ENCODE assay signal across 12 cellular contexts in genomic region chr15:99630607-99631131, GRCh38.
DNase-seq lines count a peak whose midpoint lies in the region; ATAC-seq and TF ChIP-seq lines count a peak whose summit lies in the region.
"Had no signal": no experiment of that assay in that cellular context is flagged by ENCODE, and none has a peak within 500 bp of the region (broad histone marks: within the 10 kb centered on the region; RNA-seq: fewer than 3 reads in every experiment).

No MANE protein-coding gene starts in this region.

- no peak overlapping the region for H2BK5ac ChIP-seq in mesenchymal stem cell (ENCODE audit: low read depth, low read length, poor library complexity, severe bottlenecking)

- H4K91ac ChIP-seq in mesenchymal stem cell (ENCODE audit: low read length), result no peak overlapping the region

- no peak overlapping the region for H3K23ac ChIP-seq in mesenchymal stem cell (ENCODE audit: low read length in 2 of 2)

- H3K4me1 Mint-ChIP-seq in IgD-negative memory B cell, result peaks cover 37 to 56% (median 48%) of the 10 kb centered on the region in 3 donors

- H3K79me1 ChIP-seq in mesenchymal stem cell (replicated peaks; ENCODE audit: low read length, poor library complexity, severe bottlenecking), result peaks cover 8% of the 10 kb centered on the region

- peak overlapping the region in 1 of 2 experiments; percentile 34 for H3K18ac ChIP-seq in mesenchymal stem cell (ENCODE audit: low read depth in 1 of 2, low read length in 2 of 2)

- peak overlapping the region; percentile 7 to 83 (median 75); a peak in 20 of 22 replicates for H3K27ac ChIP-seq in BLaER1 treated with 17β-estradiol and CSF1 and Interleukin-3, amounts not matched to agents 10 nM and 100 nM
- H3K27ac ChIP-seq in lower lobe of right lung, result peak overlapping the region; percentile 38
- H3K27ac ChIP-seq in mesenchymal stem cell (ENCODE audit: low read length, poor library complexity, severe bottlenecking), result no peak overlapping the region
- H3K27ac ChIP-seq: KMS-11 had no signal

- H3K9me3 Mint-ChIP-seq in IgD-negative memory B cell, result peaks cover 0 to 4% (median under 1%) of the 10 kb centered on the region in 3 donors
- H3K9me3 Mint-ChIP-seq: central memory CD8-positive, alpha-beta T cell had no signal

- WGBS in mesenchymal stem cell, result 98% methylated on average over 6 of the region's 7 CpGs

- peak overlapping the region; percentile 54 to 79 (median 70) for H3K4me3 Mint-ChIP-seq in IgD-negative memory B cell
- H3K4me3 Mint-ChIP-seq: central memory CD8-positive, alpha-beta T cell had no signal

- peaks cover 19 to 76% (median 36%) of the 10 kb centered on the region in 10 experiments for H3K4me1 ChIP-seq in BLaER1 treated with 17β-estradiol and CSF1 and Interleukin-3, amounts not matched to agents 10 nM and 100 nM
- H3K4me1 ChIP-seq in lower lobe of right lung (peaks cover 39% of the 10 kb centered on the region), mesenchymal stem cell (ENCODE audit: control insufficient read depth, insufficient read depth, low read depth, low read length) (no peaks in the 10 kb centered on the region)

- ATAC-seq in GM19328 (IDR thresholded peaks at IDR 0.05; ENCODE audit: unreplicated experiment) (peak; percentile 27), lower lobe of right lung (no peak), HG03139 (IDR thresholded peaks at IDR 0.05; ENCODE audit: unreplicated experiment) (no peak)

- peak overlapping the region in 9 of 11 experiments; percentile 16 to 70 (median 55); a peak in 16 of 22 replicates for H3K9ac ChIP-seq in BLaER1 treated with 17β-estradiol and CSF1 and Interleukin-3, amounts not matched to agents 10 nM and 100 nM
- no peak overlapping the region for H3K9ac ChIP-seq in mesenchymal stem cell (ENCODE audit: low read length)
- H3K9ac ChIP-seq: KMS-11 had no signal

- intact Hi-C loops in lower lobe of right lung (cut with DNase I), result no loop called here

- H3K36me3 Mint-ChIP-seq in IgD-negative memory B cell, result peaks cover 9% of the 10 kb centered on the region

- H3K14ac ChIP-seq in mesenchymal stem cell (ENCODE audit: low read length in 2 of 2), result peak overlapping the region in 1 of 2 experiments; percentile 41

- no peak overlapping the region for H2AK5ac ChIP-seq in mesenchymal stem cell (ENCODE audit: low read length, severe bottlenecking)

- H2BK120ac ChIP-seq in mesenchymal stem cell (ENCODE audit: low read depth, low read length), result no peak overlapping the region

- H2BK15ac ChIP-seq in mesenchymal stem cell (ENCODE audit: low read depth, poor library complexity, severe bottlenecking), result no peak overlapping the region

- H4K20me1 ChIP-seq in BLaER1 treated with 17β-estradiol and CSF1 and Interleukin-3, amounts not matched to agents 10 nM and 100 nM, result peaks cover 0 to 55% (median 26%) of the 10 kb centered on the region in 11 experiments; a peak in 15 of 22 replicates

- H2AFZ ChIP-seq in mesenchymal stem cell (ENCODE audit: low read depth, low read length), result no peak overlapping the region

- peak overlapping the region; percentile 53 to 93 (median 72) for H3K4me2 ChIP-seq in BLaER1 treated with 17β-estradiol and CSF1 and Interleukin-3, amounts not matched to agents 10 nM and 100 nM
- no peak overlapping the region for H3K4me2 ChIP-seq in mesenchymal stem cell (ENCODE audit: low read length, poor library complexity, severe bottlenecking)
- H3K4me2 ChIP-seq: KMS-11 had no signal

- H3K27me3 Mint-ChIP-seq in IgD-negative memory B cell, result no peaks in the 10 kb centered on the region
- H3K27me3 Mint-ChIP-seq: central memory CD8-positive, alpha-beta T cell had no signal

- H3K36me3 ChIP-seq in BLaER1 treated with 17β-estradiol and CSF1 and Interleukin-3, amounts not matched to agents 10 nM and 100 nM, result peaks cover 23 to 81% (median 73%) of the 10 kb centered on the region in 11 experiments
- peaks cover 7% of the 10 kb centered on the region for H3K36me3 ChIP-seq in lower lobe of right lung
- H3K36me3 ChIP-seq in mesenchymal stem cell (ENCODE audit: control insufficient read depth in 1 of 2, insufficient read depth in 2 of 2, low read depth in 1 of 2, low read length in 2 of 2), result peaks cover 0 to 19% of the 10 kb centered on the region in 2 experiments

- peak overlapping the region in 1 of 2 experiments; percentile 28 for H3K4ac ChIP-seq in mesenchymal stem cell (ENCODE audit: low read depth in 1 of 2, low read length in 2 of 2)

- peak overlapping the region in 1 of 2 experiments; percentile 31 for H2BK12ac ChIP-seq in mesenchymal stem cell (ENCODE audit: low read length in 2 of 2)

- H3K27me3 ChIP-seq in BLaER1 treated with 17β-estradiol and CSF1 and Interleukin-3, amounts not matched to agents 10 nM and 100 nM, result no peaks in the 10 kb centered on the region
- no peaks in the 10 kb centered on the region for H3K27me3 ChIP-seq in lower lobe of right lung (ENCODE audit: low read depth)
- no peaks in the 10 kb centered on the region for H3K27me3 ChIP-seq in mesenchymal stem cell (ENCODE audit: control insufficient read depth in 1 of 2, insufficient read depth in 1 of 2, low read length in 2 of 2)

- DNase-seq in lower lobe of right lung, result no peak
- no peak for DNase-seq in AG08395 (ENCODE audit: low spot score)
- no peak for DNase-seq in mesenchymal stem cell
- no peak for DNase-seq in NCI-H1092 (lab: John Stamatoyannopoulos, UW)
- DNase-seq: activated CD4-positive, CD25-positive, alpha-beta regulatory T cell treated with anti-CD3 and anti-CD28 coated beads, Interleukin-2, amount 50 U/mL, for 72 hours; NCI-H226 had no signal

- peak overlapping the region; percentile 74 to 98 (median 90) for H3K27ac Mint-ChIP-seq in IgD-negative memory B cell

- TF ChIP-seq CTCF in lower lobe of right lung (IDR thresholded peaks at IDR 0.05), result no peak

- peak overlapping the region in 3 of 10 experiments; percentile 3 to 27 (median 14); a peak in 3 of 20 replicates for H3K4me3 ChIP-seq in BLaER1 treated with 17β-estradiol and CSF1 and Interleukin-3, amounts not matched to agents 10 nM and 100 nM
- H3K4me3 ChIP-seq in lower lobe of right lung (no peak overlapping the region), mesenchymal stem cell (ENCODE audit: insufficient read depth in 1 of 2, low read depth in 1 of 2, low read length in 2 of 2) (no peak overlapping the region)

- H4K8ac ChIP-seq in mesenchymal stem cell (ENCODE audit: low read length), result no peak overlapping the region

- peaks cover 10 to 81% (median 66%) of the 10 kb centered on the region in 11 experiments for H3K9me3 ChIP-seq in BLaER1 treated with 17β-estradiol and CSF1 and Interleukin-3, amounts not matched to agents 10 nM and 100 nM (replicated peaks in 1 of 11)
- H3K9me3 ChIP-seq in lower lobe of right lung, result no peaks in the 10 kb centered on the region
- H3K9me3 ChIP-seq in mesenchymal stem cell (ENCODE audit: control insufficient read depth, low read length), result no peaks in the 10 kb centered on the region
